In the genomic region with DNA sequence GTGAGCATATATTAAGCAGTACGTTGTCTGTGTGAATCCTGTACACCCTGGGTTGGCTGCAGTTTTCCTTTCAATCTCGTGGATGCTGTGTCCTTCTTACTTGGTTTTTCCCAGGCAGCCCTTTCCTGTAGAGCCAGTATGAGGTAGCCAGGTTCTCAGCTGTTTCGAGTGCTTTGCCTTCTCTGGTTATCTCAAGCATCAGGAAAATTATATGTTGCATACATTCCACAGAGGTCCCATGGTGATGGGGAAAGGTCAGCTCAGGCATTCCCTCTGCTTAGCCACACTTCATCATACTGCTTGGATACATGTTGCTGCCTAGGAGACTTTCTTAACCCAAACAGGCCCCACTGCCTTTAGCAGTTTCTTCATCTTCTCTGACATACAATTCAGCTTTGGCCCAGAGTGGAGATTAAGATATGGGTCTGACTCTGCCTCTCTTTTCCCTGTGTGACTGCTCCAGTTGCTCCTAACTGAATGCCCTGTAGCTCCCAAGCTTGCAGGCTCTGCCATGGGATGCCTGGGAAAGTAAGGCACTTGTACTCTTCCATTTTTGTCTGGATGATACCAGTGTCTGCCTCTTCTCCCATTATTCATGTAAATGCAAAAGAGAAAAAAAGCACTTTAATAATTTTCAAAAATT, we compare ENCODE assay signal across 13 cellular contexts. TPM values are rescaled to one million over a fixed set of nuclear protein-coding genes. Genes with fewer than 3 reads are reported as not detected.
DNase-seq lines count a peak whose midpoint lies in the region; ATAC-seq, FAIRE-seq and TF ChIP-seq lines count a peak whose summit lies in the region.
"Had no signal": no experiment of that assay in that cellular context is flagged by ENCODE, and none has a peak within 500 bp of the region (broad histone marks: within the 10 kb centered on the region; RNA-seq: fewer than 3 reads in every experiment).

No MANE protein-coding gene starts in this region.

- 71 to 92% methylated on average over 3 of the region's 3 CpGs for WGBS in endodermal cell (ENCODE audit: insufficient coverage in 1 of 2, insufficient read length in 1 of 2), 2 experiments

- no peak for FAIRE-seq in GM12891 (lab: Jason Lieb, UNC)

- no peak for TF ChIP-seq POLR2A in GM12891 (IDR thresholded peaks at IDR 0.05; ENCODE audit: low read depth, low read length)

- no peaks in the 10 kb centered on the region for H3K9me3 ChIP-seq in endodermal cell (ENCODE audit: control insufficient read depth, low read length)
- H3K9me3 ChIP-seq: thyroid gland had no signal

- H3K9ac ChIP-seq in endodermal cell (ENCODE audit: extremely low read depth, low read length, poor library complexity, severe bottlenecking): no peak overlapping the region

- TF ChIP-seq CTCF in endodermal cell (conservative IDR thresholded peaks at IDR 0.05) (no peak), nephron progenitor cell (IDR thresholded peaks at IDR 0.05) (no peak)

- no peaks in the 10 kb centered on the region for H3K36me3 ChIP-seq in endodermal cell (ENCODE audit: control insufficient read depth, insufficient read depth, low read length)
- H3K36me3 ChIP-seq: thyroid gland had no signal

- no peak overlapping the region for H3K27ac Mint-ChIP-seq in endodermal cell
- peak overlapping the region; percentile 43 for H3K27ac Mint-ChIP-seq in nephron progenitor cell
- H3K27ac Mint-ChIP-seq in activated naive CD8-positive, alpha-beta T cell treated with anti-CD3 and anti-CD28 coated beads for 36 hours: no peak overlapping the region
- H3K27ac Mint-ChIP-seq: activated B cell treated with CpG ODN at 0.5 μM for 24 hours, naive B cell had no signal

- CTCF ChIA-PET in HEK293T (lab: Yijun Ruan, JAX): interaction anchor here (0.6 to 0.8 kb wide), 2 partner anchors 85 to 246 kb away, joined by 3 to 4 read pairs; no protein-coding TSS in a partner anchor

- H3K27ac ChIP-seq in endodermal cell (ENCODE audit: low read depth, low read length): peak overlapping the region; percentile 84
- H3K27ac ChIP-seq: thyroid gland had no signal

- H3K4me3 Mint-ChIP-seq in endodermal cell (no peak overlapping the region), nephron progenitor cell (no peak overlapping the region)
- no peak overlapping the region for H3K4me3 Mint-ChIP-seq in activated naive CD8-positive, alpha-beta T cell treated with anti-CD3 and anti-CD28 coated beads for 36 hours
- H3K4me3 Mint-ChIP-seq: activated B cell treated with CpG ODN at 0.5 μM for 24 hours, naive B cell had no signal

- no peaks in the 10 kb centered on the region for H3K27me3 ChIP-seq in endodermal cell (ENCODE audit: control insufficient read depth, insufficient read depth, low read length, poor library complexity, severe bottlenecking)
- H3K27me3 ChIP-seq: thyroid gland had no signal

- H3K9me3 Mint-ChIP-seq in endodermal cell: no peaks in the 10 kb centered on the region
- peaks cover 3% of the 10 kb centered on the region for H3K9me3 Mint-ChIP-seq in nephron progenitor cell
- H3K9me3 Mint-ChIP-seq in activated naive CD8-positive, alpha-beta T cell treated with anti-CD3 and anti-CD28 coated beads for 36 hours: no peaks in the 10 kb centered on the region
- H3K9me3 Mint-ChIP-seq: activated B cell treated with CpG ODN at 0.5 μM for 24 hours, naive B cell had no signal

- H3K4me1 Mint-ChIP-seq in endodermal cell (peaks cover 24% of the 10 kb centered on the region), nephron progenitor cell (peaks cover 47% of the 10 kb centered on the region)
- peaks cover 3% of the 10 kb centered on the region for H3K4me1 Mint-ChIP-seq in activated naive CD8-positive, alpha-beta T cell treated with anti-CD3 and anti-CD28 coated beads for 36 hours
- H3K4me1 Mint-ChIP-seq: activated B cell treated with CpG ODN at 0.5 μM for 24 hours, naive B cell had no signal

- POLR2A ChIA-PET in HEK293T (lab: Yijun Ruan, JAX): interaction anchor here (1.0 kb wide), 1 partner anchor 12 kb away, joined by 4 read pairs; a partner anchor contains a TSS

- no peaks in the 10 kb centered on the region for H3K27me3 Mint-ChIP-seq in endodermal cell (ENCODE audit: insufficient read depth)
- H3K27me3 Mint-ChIP-seq in nephron progenitor cell (ENCODE audit: low read depth, poor library complexity): no peaks in the 10 kb centered on the region
- H3K27me3 Mint-ChIP-seq in activated naive CD8-positive, alpha-beta T cell treated with anti-CD3 and anti-CD28 coated beads for 36 hours: peaks cover 82% of the 10 kb centered on the region
- H3K27me3 Mint-ChIP-seq: activated B cell treated with CpG ODN at 0.5 μM for 24 hours had no signal

- DNase-seq in DMS114 treated with DMSO at 0.1 percent for 48 hours (lab: John Stamatoyannopoulos, UW; ENCODE audit: unreplicated experiment) (peak; percentile 63), NCI-H69 (lab: John Stamatoyannopoulos, UW) (peak; percentile 87), endodermal cell (no peak), nephron progenitor cell (no peak), GM12891 (ENCODE audit: insufficient read length, low spot score) (no peak), HEK293T (ENCODE audit: extremely low spot score) (no peak)
- no peak for DNase-seq in activated naive CD8-positive, alpha-beta T cell treated with anti-CD3 and anti-CD28 coated beads for 36 hours
- DNase-seq: activated B cell treated with CpG ODN at 0.5 μM for 24 hours; activated naive CD4-positive, alpha-beta T cell treated with anti-CD3 and anti-CD28 coated beads, Interleukin-2, amount 50 U/mL, for 16 hours; naive B cell; stimulated activated CD4-positive, alpha-beta T cell treated with anti-CD3 and anti-CD28 coated beads, Interleukin-1b, Interleukin-23, amount 100 ng/mL, for 48 hours; thyroid gland had no signal

- no peak overlapping the region for H3K4me3 ChIP-seq in endodermal cell (ENCODE audit: low read length)
- H3K4me3 ChIP-seq: thyroid gland had no signal

- no peak for ATAC-seq in HG03460 (IDR thresholded peaks at IDR 0.05; ENCODE audit: unreplicated experiment)

- H3K4me1 ChIP-seq in endodermal cell (ENCODE audit: control insufficient read depth, insufficient read depth, low read length): peaks cover 2% of the 10 kb centered on the region

- H3K36me3 Mint-ChIP-seq in endodermal cell (ENCODE audit: low read depth): no peaks in the 10 kb centered on the region
- H3K36me3 Mint-ChIP-seq in nephron progenitor cell (ENCODE audit: low read depth): peaks cover 8% of the 10 kb centered on the region
- no peaks in the 10 kb centered on the region for H3K36me3 Mint-ChIP-seq in activated naive CD8-positive, alpha-beta T cell treated with anti-CD3 and anti-CD28 coated beads for 36 hours
- H3K36me3 Mint-ChIP-seq: naive B cell had no signal

TF ChIP-seq in GM12891, 5 proteins besides CTCF, POLR2A, EP300 and RAD21:
- TF ChIP-seq POU2F2 (IDR thresholded peaks at IDR 0.05; ENCODE audit: low read depth, low read length) (no peak), SPI1 (IDR thresholded peaks at IDR 0.05; ENCODE audit: low read depth, low read length) (no peak), POLR2AphosphoS5 (IDR thresholded peaks at IDR 0.05; ENCODE audit: low read depth, low read length) (no peak), TAF1 (IDR thresholded peaks at IDR 0.05; ENCODE audit: low read depth, low read length) (no peak), PAX5 (IDR thresholded peaks at IDR 0.05; ENCODE audit: insufficient read depth, low read length, severe bottlenecking) (no peak)

TF ChIP-seq in HEK293T, 16 proteins besides CTCF, POLR2A, EP300 and RAD21:
- TF ChIP-seq SP1 (IDR thresholded peaks at IDR 0.05): no peak
- TF ChIP-seq SUZ12 (IDR thresholded peaks at IDR 0.05): no peak
- TF ChIP-seq FOXK2 (IDR thresholded peaks at IDR 0.05): no peak
- TF ChIP-seq CTBP1 (IDR thresholded peaks at IDR 0.05; ENCODE audit: borderline replicate concordance): no peak
- TF ChIP-seq LEF1 (IDR thresholded peaks at IDR 0.05; ENCODE audit: borderline replicate concordance): no peak
- no peak for TF ChIP-seq HDGF (IDR thresholded peaks at IDR 0.05; ENCODE audit: borderline replicate concordance)
- no peak for TF ChIP-seq NFRKB (IDR thresholded peaks at IDR 0.05)
- TF ChIP-seq L3MBTL2 (conservative IDR thresholded peaks at IDR 0.05): no peak
- no peak for TF ChIP-seq BHLHE40 (IDR thresholded peaks at IDR 0.05; ENCODE audit: borderline replicate concordance)
- TF ChIP-seq ARNT (IDR thresholded peaks at IDR 0.05): no peak
- no peak for TF ChIP-seq ZNF384 (IDR thresholded peaks at IDR 0.05)
- TF ChIP-seq TARDBP (IDR thresholded peaks at IDR 0.05): no peak
- no peak for TF ChIP-seq FOXM1 (IDR thresholded peaks at IDR 0.05; ENCODE audit: borderline replicate concordance)
- TF ChIP-seq, protein P1, sequence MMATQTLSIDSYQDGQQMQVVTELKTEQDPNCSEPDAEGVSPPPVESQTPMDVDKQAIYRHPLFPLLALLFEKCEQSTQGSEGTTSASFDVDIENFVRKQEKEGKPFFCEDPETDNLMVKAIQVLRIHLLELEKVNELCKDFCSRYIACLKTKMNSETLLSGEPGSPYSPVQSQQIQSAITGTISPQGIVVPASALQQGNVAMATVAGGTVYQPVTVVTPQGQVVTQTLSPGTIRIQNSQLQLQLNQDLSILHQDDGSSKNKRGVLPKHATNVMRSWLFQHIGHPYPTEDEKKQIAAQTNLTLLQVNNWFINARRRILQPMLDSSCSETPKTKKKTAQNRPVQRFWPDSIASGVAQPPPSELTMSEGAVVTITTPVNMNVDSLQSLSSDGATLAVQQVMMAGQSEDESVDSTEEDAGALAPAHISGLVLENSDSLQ (IDR thresholded peaks at IDR 0.05): no peak
- no peak for TF ChIP-seq FOXA1 (IDR thresholded peaks at IDR 0.05)
- TF ChIP-seq ELF4 (IDR thresholded peaks at IDR 0.05): no peak

RNA-seq across cellular contexts. Expression of a gene that starts 11.3 kb away (rescaled TPM):
- total RNA-seq in endodermal cell: 10 to 100 TPM; 21.5 to 27.0 TPM
- polyA plus RNA-seq in endodermal cell (2013, experiment 1 of 2): 34.3 TPM
- 28.9 TPM for polyA plus RNA-seq in endodermal cell (2013, experiment 2 of 2)
- not detected for polyA plus RNA-seq in GM12891 (2012; ENCODE audit: low read depth, missing spikeins)
- 1 to 10 TPM; 1.6 to 2.0 TPM for total RNA-seq in activated naive CD8-positive, alpha-beta T cell treated with anti-CD3 and anti-CD28 coated beads for 36 hours

Comparison
In these comparisons a context has a peak if more than half of its experiments do, and no peak if none do; other contexts are left out.
1. DNase-seq: peak in DMS114 treated with DMSO at 0.1 percent for 48 hours (single experiment) and NCI-H69 (single experiment); none in endodermal cell (single experiment), nephron progenitor cell (single experiment), GM12891 (single experiment), activated naive CD8-positive, alpha-beta T cell treated with anti-CD3 and anti-CD28 coated beads for 36 hours (single experiment) and HEK293T (single experiment).
2. RNA of a gene that starts 11.3 kb away (total RNA-seq): 21.5 to 27.0 TPM in endodermal cell; 1.6 to 2.0 TPM in activated naive CD8-positive, alpha-beta T cell treated with anti-CD3 and anti-CD28 coated beads for 36 hours; every median in the first group is over 4 times any median in the second.